Comparison of ENCODE assay signal across 40 cellular contexts in genomic region chr7:101211501-101211900, GRCh38. TPM values are rescaled to one million over a fixed set of nuclear protein-coding genes. Genes with fewer than 3 reads are reported as not detected.
"Had no signal": no experiment of that assay in that cellular context is flagged by ENCODE, and none has a peak within 500 bp of the region (broad histone marks: within the 10 kb centered on the region; RNA-seq: fewer than 3 reads in every experiment).

No MANE protein-coding gene starts in this region.

- H3K4me3 ChIP-seq: adrenal gland, body of pancreas, cardiac muscle cell had no signal

- H3K27me3 ChIP-seq: adrenal gland, body of pancreas, brain microvascular endothelial cell, cardiac muscle cell had no signal

- ATAC-seq: activated CD8-positive, alpha-beta T cell treated with anti-CD3 and anti-CD28 coated beads for 36 hours; activated naive CD4-positive, alpha-beta T cell treated with anti-CD3 and anti-CD28 coated beads, Interleukin-2, amount 50 U/mL, for 72 hours; activated T-cell treated with anti-CD3 and anti-CD28 coated beads, Interleukin-2, amount 50 U/mL, for 4 hours; activated T-cell treated with anti-CD3 and anti-CD28 coated beads, Interleukin-2, amount 50 U/mL, for 72 hours; activated T-helper 17 cell treated with anti-CD3 and anti-CD28 coated beads, Interleukin-2, amount 50 U/mL, for 72 hours; body of pancreas had no signal

- DNase-seq: activated B cell treated with CpG ODN at 0.5 μM for 24 hours; activated CD4-positive, alpha-beta memory T cell treated with anti-CD3 and anti-CD28 coated beads for 36 hours; activated CD4-positive, alpha-beta T cell treated with anti-CD3 and anti-CD28 coated beads for 4 hours; activated CD4-positive, alpha-beta T cell treated with anti-CD3 and anti-CD28 coated beads, Interleukin-2, amount 10 ng/mL, durations not matched to agents 24 days and 14 days; activated CD4-positive, alpha-beta T cell treated with anti-CD3 and anti-CD28 coated beads, Interleukin-2, amount 50 U/mL, for 1 hour; activated CD4-positive, alpha-beta T cell treated with anti-CD3 and anti-CD28 coated beads, Interleukin-2, amount 50 U/mL, for 4 hours; activated CD4-positive, CD25-positive, alpha-beta regulatory T cell treated with anti-CD3 and anti-CD28 coated beads, Interleukin-2, amount 50 U/mL, for 72 hours; activated CD8-positive, alpha-beta memory T cell treated with anti-CD3 and anti-CD28 coated beads, Interleukin-2, amount 50 U/mL, for 4 hours; activated CD8-positive, alpha-beta T cell treated with anti-CD3 and anti-CD28 coated beads for 36 hours; activated effector memory CD4-positive, alpha-beta T cell treated with anti-CD3 and anti-CD28 coated beads, Interleukin-2, amount 50 U/mL, for 16 hours; activated gamma-delta T cell treated with Interleukin-2 at 50 U/mL for 16 hours; activated naive CD4-positive, alpha-beta T cell; activated naive CD4-positive, alpha-beta T cell treated with anti-CD3 and anti-CD28 coated beads for 36 hours; activated naive CD4-positive, alpha-beta T cell treated with anti-CD3 and anti-CD28 coated beads, Interleukin-2, amount 50 U/mL, for 16 hours; activated naive CD8-positive, alpha-beta T cell treated with anti-CD3 and anti-CD28 coated beads for 36 hours; activated T-cell treated with anti-CD3 and anti-CD28 coated beads for 4 hours; activated T-cell treated with anti-CD3 and anti-CD28 coated beads, Interleukin-2, amount 50 U/mL, for 1 hour; activated T-cell treated with anti-CD3 and anti-CD28 coated beads, Interleukin-2, amount 50 U/mL, for 4 hours; activated T-cell treated with anti-CD3 and anti-CD28 coated beads, Interleukin-2, amount 50 U/mL, for 72 hours; adrenal gland; amniotic stem cell; aorta; body of pancreas; brain microvascular endothelial cell; caudate nucleus; SW 1271; T-helper 1 cell; T-helper 2 cell; T-helper 9 cell had no signal

- H3K27me3 Mint-ChIP-seq: activated B cell treated with CpG ODN at 0.5 μM for 24 hours; activated CD4-positive, alpha-beta memory T cell treated with anti-CD3 and anti-CD28 coated beads for 36 hours; activated CD4-positive, alpha-beta T cell treated with anti-CD3 and anti-CD28 coated beads, Interleukin-2, amount 10 ng/mL, durations not matched to agents 24 days and 14 days; activated CD8-positive, alpha-beta T cell treated with anti-CD3 and anti-CD28 coated beads for 36 hours; activated naive CD8-positive, alpha-beta T cell treated with anti-CD3 and anti-CD28 coated beads for 36 hours; activated T-helper 17 cell treated with anti-CD3 and anti-CD28 coated beads, Interleukin-2, amount 50 U/mL, for 72 hours; central memory CD8-positive, alpha-beta T cell had no signal

- H3K27ac ChIP-seq: adrenal gland, body of pancreas, brain microvascular endothelial cell, cardiac muscle cell, VCaP had no signal

- H3K9me3 ChIP-seq: adrenal gland, body of pancreas had no signal

- H3K27ac Mint-ChIP-seq: activated B cell treated with CpG ODN at 0.5 μM for 24 hours; activated CD4-positive, alpha-beta memory T cell treated with anti-CD3 and anti-CD28 coated beads for 36 hours; activated CD4-positive, alpha-beta T cell treated with anti-CD3 and anti-CD28 coated beads, Interleukin-2, amount 10 ng/mL, durations not matched to agents 24 days and 14 days; activated CD8-positive, alpha-beta T cell treated with anti-CD3 and anti-CD28 coated beads for 36 hours; activated naive CD4-positive, alpha-beta T cell treated with anti-CD3 and anti-CD28 coated beads for 36 hours; activated naive CD4-positive, alpha-beta T cell treated with anti-CD3 and anti-CD28 coated beads, Interleukin-2, amount 50 U/mL, for 72 hours; activated naive CD8-positive, alpha-beta T cell treated with anti-CD3 and anti-CD28 coated beads for 36 hours; activated T-cell treated with anti-CD3 and anti-CD28 coated beads, Interleukin-2, amount 50 U/mL, for 72 hours; activated T-helper 1 cell treated with anti-CD3 and anti-CD28 coated beads, Interleukin-12 subunit alpha, Interleukin-12 subunit beta, Interleukin-2, Interleukin-4 antibody, amounts not matched to agents 30 ng/mL and 10 ng/mL and 1 ng/mL, durations not matched to agents 14 hours and 24 hours and 36 hours; activated T-helper 17 cell treated with anti-CD3 and anti-CD28 coated beads, Interleukin-2, amount 50 U/mL, for 72 hours; T-helper 1 cell treated with Interleukin-12 subunit alpha and Interleukin-12 subunit beta and Interleukin-4 antibody, amounts not matched to agents 30 μg/mL and 1 μg/mL, for 36 hours; T-helper 2 cell treated with Interferon-gamma antibody and Interleukin-4, amounts not matched to agents 5 μg/mL and 100 μg/mL, for 36 hours had no signal

- H3K9me3 Mint-ChIP-seq: activated B cell treated with CpG ODN at 0.5 μM for 24 hours; activated CD4-positive, alpha-beta memory T cell treated with anti-CD3 and anti-CD28 coated beads for 36 hours; activated CD4-positive, alpha-beta T cell treated with anti-CD3 and anti-CD28 coated beads, Interleukin-2, amount 10 ng/mL, durations not matched to agents 24 days and 14 days; activated CD8-positive, alpha-beta T cell treated with anti-CD3 and anti-CD28 coated beads for 36 hours; activated naive CD4-positive, alpha-beta T cell treated with anti-CD3 and anti-CD28 coated beads for 36 hours; activated naive CD4-positive, alpha-beta T cell treated with anti-CD3 and anti-CD28 coated beads, Interleukin-2, amount 50 U/mL, for 72 hours; activated naive CD8-positive, alpha-beta T cell treated with anti-CD3 and anti-CD28 coated beads for 36 hours; activated T-cell treated with anti-CD3 and anti-CD28 coated beads, Interleukin-2, amount 50 U/mL, for 4 hours; activated T-cell treated with anti-CD3 and anti-CD28 coated beads, Interleukin-2, amount 50 U/mL, for 72 hours; activated T-helper 1 cell treated with anti-CD3 and anti-CD28 coated beads, Interleukin-12 subunit alpha, Interleukin-12 subunit beta, Interleukin-2, Interleukin-4 antibody, amounts not matched to agents 30 ng/mL and 10 ng/mL and 1 ng/mL, durations not matched to agents 14 hours and 24 hours and 36 hours; activated T-helper 17 cell treated with anti-CD3 and anti-CD28 coated beads, Interleukin-2, amount 50 U/mL, for 72 hours; central memory CD8-positive, alpha-beta T cell; T-helper 1 cell treated with Interleukin-12 subunit alpha and Interleukin-12 subunit beta and Interleukin-4 antibody, amounts not matched to agents 30 μg/mL and 1 μg/mL, for 36 hours; T-helper 2 cell treated with Interferon-gamma antibody and Interleukin-4, amounts not matched to agents 5 μg/mL and 100 μg/mL, for 36 hours had no signal

- H3K4me3 Mint-ChIP-seq: activated B cell treated with CpG ODN at 0.5 μM for 24 hours; activated CD4-positive, alpha-beta memory T cell treated with anti-CD3 and anti-CD28 coated beads for 36 hours; activated CD4-positive, alpha-beta T cell treated with anti-CD3 and anti-CD28 coated beads, Interleukin-2, amount 10 ng/mL, durations not matched to agents 24 days and 14 days; activated CD8-positive, alpha-beta T cell treated with anti-CD3 and anti-CD28 coated beads for 36 hours; activated naive CD4-positive, alpha-beta T cell treated with anti-CD3 and anti-CD28 coated beads for 36 hours; activated naive CD8-positive, alpha-beta T cell treated with anti-CD3 and anti-CD28 coated beads for 36 hours; activated T-cell treated with anti-CD3 and anti-CD28 coated beads, Interleukin-2, amount 50 U/mL, for 4 hours; activated T-cell treated with anti-CD3 and anti-CD28 coated beads, Interleukin-2, amount 50 U/mL, for 72 hours; activated T-helper 1 cell treated with anti-CD3 and anti-CD28 coated beads, Interleukin-12 subunit alpha, Interleukin-12 subunit beta, Interleukin-2, Interleukin-4 antibody, amounts not matched to agents 30 ng/mL and 10 ng/mL and 1 ng/mL, durations not matched to agents 14 hours and 24 hours and 36 hours; activated T-helper 17 cell treated with anti-CD3 and anti-CD28 coated beads, Interleukin-2, amount 50 U/mL, for 72 hours; central memory CD8-positive, alpha-beta T cell; T-helper 1 cell treated with Interleukin-12 subunit alpha and Interleukin-12 subunit beta and Interleukin-4 antibody, amounts not matched to agents 30 μg/mL and 1 μg/mL, for 36 hours; T-helper 2 cell treated with Interferon-gamma antibody and Interleukin-4, amounts not matched to agents 5 μg/mL and 100 μg/mL, for 36 hours had no signal

RNA-seq across cellular contexts. Expression of gene MOGAT3, which starts 10.7 kb away (rescaled TPM):
- total RNA-seq: activated B cell treated with CpG ODN at 0.5 μM for 24 hours; activated CD4-positive, alpha-beta memory T cell treated with anti-CD3 and anti-CD28 coated beads for 36 hours; activated CD4-positive, alpha-beta T cell treated with anti-CD3 and anti-CD28 coated beads, Interleukin-2, amount 10 ng/mL, durations not matched to agents 24 days and 14 days; activated CD8-positive, alpha-beta memory T cell treated with anti-CD3 and anti-CD28 coated beads for 36 hours; activated CD8-positive, alpha-beta T cell treated with anti-CD3 and anti-CD28 coated beads for 36 hours; activated naive CD4-positive, alpha-beta T cell treated with anti-CD3 and anti-CD28 coated beads for 36 hours; activated naive CD4-positive, alpha-beta T cell treated with anti-CD3 and anti-CD28 coated beads, Interleukin-2, amount 50 U/mL, for 72 hours; activated naive CD8-positive, alpha-beta T cell treated with anti-CD3 and anti-CD28 coated beads for 36 hours; activated T-cell treated with anti-CD3 and anti-CD28 coated beads, Interleukin-2, amount 50 U/mL, for 4 hours; activated T-cell treated with anti-CD3 and anti-CD28 coated beads, Interleukin-2, amount 50 U/mL, for 72 hours; activated T-helper 1 cell treated with anti-CD3 and anti-CD28 coated beads, Interleukin-12 subunit alpha, Interleukin-12 subunit beta, Interleukin-2, Interleukin-4 antibody, amounts not matched to agents 30 ng/mL and 10 ng/mL and 1 ng/mL, durations not matched to agents 14 hours and 24 hours and 36 hours; activated T-helper 17 cell treated with anti-CD3 and anti-CD28 coated beads, Interleukin-2, amount 50 U/mL, for 72 hours; adrenal gland; aorta; astrocyte; body of pancreas; bronchial epithelial cell; cardiac muscle cell had no signal

RNA-seq across cellular contexts. Expression of gene NAT16, which starts 31.4 kb away (rescaled TPM):
- total RNA-seq: activated B cell treated with CpG ODN at 0.5 μM for 24 hours; activated CD4-positive, alpha-beta memory T cell treated with anti-CD3 and anti-CD28 coated beads for 36 hours; activated CD4-positive, alpha-beta T cell treated with anti-CD3 and anti-CD28 coated beads, Interleukin-2, amount 10 ng/mL, durations not matched to agents 24 days and 14 days; activated CD8-positive, alpha-beta memory T cell treated with anti-CD3 and anti-CD28 coated beads for 36 hours; activated CD8-positive, alpha-beta T cell treated with anti-CD3 and anti-CD28 coated beads for 36 hours; activated naive CD4-positive, alpha-beta T cell treated with anti-CD3 and anti-CD28 coated beads for 36 hours; activated naive CD4-positive, alpha-beta T cell treated with anti-CD3 and anti-CD28 coated beads, Interleukin-2, amount 50 U/mL, for 72 hours; activated naive CD8-positive, alpha-beta T cell treated with anti-CD3 and anti-CD28 coated beads for 36 hours; activated T-cell treated with anti-CD3 and anti-CD28 coated beads, Interleukin-2, amount 50 U/mL, for 4 hours; activated T-cell treated with anti-CD3 and anti-CD28 coated beads, Interleukin-2, amount 50 U/mL, for 72 hours; activated T-helper 17 cell treated with anti-CD3 and anti-CD28 coated beads, Interleukin-2, amount 50 U/mL, for 72 hours; aorta; bronchial epithelial cell had no signal
